ENCODE assay signal across 1 cellular context in genomic region chr22:41845380-41846267, GRCh38.
TF ChIP-seq lines count a peak whose summit lies in the region.

No MANE protein-coding gene starts in this region.

TF ChIP-seq in K562, 482 proteins besides CTCF, POLR2A, EP300 and RAD21 (continued from another document and continues in another):
- TF ChIP-seq PKNOX1 (IDR thresholded peaks at IDR 0.05) (no peak), CCAR2 (IDR thresholded peaks at IDR 0.05; ENCODE audit: low read depth, low read length) (no peak), ZBTB43 (CRISPR knock-in tag; IDR thresholded peaks at IDR 0.05) (no peak), RBM15 (IDR thresholded peaks at IDR 0.05; ENCODE audit: insufficient read depth, low read length) (no peak), ZNF512 (tag; IDR thresholded peaks at IDR 0.05) (no peak), HSF4 (CRISPR knock-in tag; IDR thresholded peaks at IDR 0.05; ENCODE audit: borderline replicate concordance) (no peak), DPF2 (IDR thresholded peaks at IDR 0.05) (peak; percentile 97), NR2C2 (CRISPR knock-in tag; IDR thresholded peaks at IDR 0.05) (no peak), NR2C2 (tag; IDR thresholded peaks at IDR 0.05) (no peak), SMARCC2 (IDR thresholded peaks at IDR 0.05; ENCODE audit: low read depth) (peak; percentile 89), SUPT5H (IDR thresholded peaks at IDR 0.05) (no peak), CREB5 (CRISPR knock-in tag; IDR thresholded peaks at IDR 0.05) (no peak), PML (IDR thresholded peaks at IDR 0.05; ENCODE audit: low read length) (peak; percentile 95), ESRRA (IDR thresholded peaks at IDR 0.05; ENCODE audit: borderline replicate concordance, low read depth) (peak; percentile 72; the same call in 1 of the 2 replicates), ZNF444 (CRISPR knock-in tag; IDR thresholded peaks at IDR 0.05) (no peak), TSC22D4 (tag; IDR thresholded peaks at IDR 0.05) (no peak), PREB (CRISPR knock-in tag; IDR thresholded peaks at IDR 0.05) (no peak), POLR2H (tag; IDR thresholded peaks at IDR 0.05; ENCODE audit: low read depth) (no peak; the same call in 1 of the 2 replicates), NFE2L1 (tag; IDR thresholded peaks at IDR 0.05; ENCODE audit: borderline replicate concordance, low read depth) (no peak), ZNF232 (CRISPR knock-in tag; IDR thresholded peaks at IDR 0.05) (no peak), TOE1 (IDR thresholded peaks at IDR 0.05; ENCODE audit: borderline replicate concordance) (peak; percentile 72; the same call in 1 of the 2 replicates), TOE1 (CRISPR knock-in tag; IDR thresholded peaks at IDR 0.05; ENCODE audit: borderline replicate concordance, low read depth) (no peak), CREB3 (tag; conservative IDR thresholded peaks at IDR 0.05; ENCODE audit: low read depth) (no peak), PRPF4 (IDR thresholded peaks at IDR 0.05; ENCODE audit: insufficient read depth, low read depth, low read length, poor library complexity, severe bottlenecking) (no peak), C11orf30 (IDR thresholded peaks at IDR 0.05; ENCODE audit: low read depth) (no peak), ZSCAN32 (CRISPR knock-in tag; IDR thresholded peaks at IDR 0.05) (no peak), U2AF1 (optimal IDR thresholded peaks at IDR 0.05; ENCODE audit: low read depth, low read length) (no peak), MAZ (CRISPR knock-in tag; conservative IDR thresholded peaks at IDR 0.05 in 1 of 2, IDR thresholded peaks at IDR 0.05 in 1 of 2) (no peak; a peak in 1 of 4 replicates), ZNF41 (CRISPR knock-in tag; conservative IDR thresholded peaks at IDR 0.05) (no peak), ARID2 (IDR thresholded peaks at IDR 0.05) (no peak), GATAD2A (IDR thresholded peaks at IDR 0.05) (peak; percentile 91), TEAD4 (IDR thresholded peaks at IDR 0.05; ENCODE audit: low read length) (peak; percentile 99), TEAD4 (CRISPR knock-in tag; IDR thresholded peaks at IDR 0.05; ENCODE audit: borderline replicate concordance) (no peak), ZNF740 (CRISPR knock-in tag; IDR thresholded peaks at IDR 0.05) (no peak), ZNF740 (tag; IDR thresholded peaks at IDR 0.05) (no peak), LARP7 (IDR thresholded peaks at IDR 0.05) (no peak), ATF7 (IDR thresholded peaks at IDR 0.05) (peak; percentile 51; the same call in 1 of the 2 replicates), CHD2 (IDR thresholded peaks at IDR 0.05; ENCODE audit: low read depth, low read length) (no peak), CBX8 (IDR thresholded peaks at IDR 0.05; ENCODE audit: borderline replicate concordance, extremely low read depth, low read depth, low read length, poor library complexity, severe bottlenecking) (no peak), RFX7 (CRISPR knock-in tag; IDR thresholded peaks at IDR 0.05) (no peak), COPS2 (conservative IDR thresholded peaks at IDR 0.05) (no peak), ZSCAN29 (IDR thresholded peaks at IDR 0.05) (peak; percentile 64; the same call in 1 of the 2 replicates), HLTF (IDR thresholded peaks at IDR 0.05) (no peak), BCL6 (CRISPR knock-in tag; IDR thresholded peaks at IDR 0.05) (peak; percentile 63; the same call in 1 of the 2 replicates), KLF1 (tag; IDR thresholded peaks at IDR 0.05) (peak; percentile 24; the same call in 1 of the 2 replicates), FOXJ3 (CRISPR knock-in tag; IDR thresholded peaks at IDR 0.05) (no peak), ZNF316 (IDR thresholded peaks at IDR 0.05) (no peak), HNRNPK (IDR thresholded peaks at IDR 0.05; ENCODE audit: low read depth, low read length, poor library complexity, severe bottlenecking) (no peak), CHCHD3 (CRISPR knock-in tag; IDR thresholded peaks at IDR 0.05) (no peak), ZFX (CRISPR knock-in tag; IDR thresholded peaks at IDR 0.05) (no peak), PBX2 (CRISPR knock-in tag; IDR thresholded peaks at IDR 0.05; ENCODE audit: low read depth) (no peak), PBX2 (tag; conservative IDR thresholded peaks at IDR 0.05; ENCODE audit: low read depth) (no peak), SREBF2 (CRISPR knock-in tag; IDR thresholded peaks at IDR 0.05) (no peak), GTF2A2 (tag; IDR thresholded peaks at IDR 0.05) (no peak), ARHGAP35 (IDR thresholded peaks at IDR 0.05; ENCODE audit: partially characterized antibody) (no peak), OTX1 (CRISPR knock-in tag; IDR thresholded peaks at IDR 0.05) (no peak), ZNF224 (CRISPR knock-in tag; IDR thresholded peaks at IDR 0.05) (no peak), PCBP1 (IDR thresholded peaks at IDR 0.05; ENCODE audit: low read depth, low read length, poor library complexity, severe bottlenecking) (no peak), MXD1 (CRISPR knock-in tag; IDR thresholded peaks at IDR 0.05; ENCODE audit: borderline replicate concordance, poor library complexity, severe bottlenecking) (no peak), ZNF695 (CRISPR knock-in tag; IDR thresholded peaks at IDR 0.05) (no peak), E2F3 (CRISPR knock-in tag; IDR thresholded peaks at IDR 0.05) (no peak), CEBPZ (IDR thresholded peaks at IDR 0.05; ENCODE audit: borderline replicate concordance, low read depth, low read length) (no peak), NFRKB (IDR thresholded peaks at IDR 0.05; ENCODE audit: low read depth) (no peak), ZNF384 (IDR thresholded peaks at IDR 0.05; ENCODE audit: low read depth, low read length) (no peak), WHSC1 (IDR thresholded peaks at IDR 0.05; ENCODE audit: low read length) (no peak)
